15 cellular contexts compared by ENCODE assay signal in the genomic region with DNA sequence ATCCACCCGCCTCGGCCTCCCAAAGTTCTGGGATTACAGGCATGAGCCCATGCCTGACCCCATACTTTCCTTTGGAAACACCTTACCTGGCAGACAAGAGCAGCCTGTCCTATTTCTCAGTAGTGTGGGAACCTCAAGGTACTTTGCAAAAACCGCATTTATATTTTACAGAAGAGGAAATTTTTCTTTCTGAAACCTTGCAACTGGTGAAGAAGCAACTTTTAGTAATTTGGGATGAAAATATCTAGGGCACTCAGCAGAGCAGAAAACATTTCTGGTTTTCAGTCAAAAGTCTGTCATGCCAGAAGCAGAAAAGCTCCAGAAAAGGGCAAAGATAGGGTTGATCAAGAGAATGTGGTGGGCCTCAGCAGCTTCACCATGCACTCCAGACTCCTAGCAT.
"Had no signal": no experiment of that assay in that cellular context is flagged by ENCODE, and none has a peak within 500 bp of the region (broad histone marks: within the 10 kb centered on the region; RNA-seq: fewer than 3 reads in every experiment).

No MANE protein-coding gene starts in this region.

- H3K4me3 Mint-ChIP-seq: activated T-helper 1 cell treated with anti-CD3 and anti-CD28 coated beads, Interleukin-12 subunit alpha, Interleukin-12 subunit beta, Interleukin-2, Interleukin-4 antibody, amounts not matched to agents 30 ng/mL and 10 ng/mL and 1 ng/mL, durations not matched to agents 14 hours and 24 hours and 36 hours; endodermal cell; natural killer cell treated with Interleukin-12 subunit alpha and Interleukin-12 subunit beta and Interleukin-15 and Interleukin-18, amount 100 ng/mL, for 72 hours had no signal

- DNase-seq: activated CD4-positive, alpha-beta T cell treated with anti-CD3 and anti-CD28 coated beads, Interleukin-2, amount 50 U/mL, for 1 hour; activated CD8-positive, alpha-beta memory T cell treated with anti-CD3 and anti-CD28 coated beads for 24 hours; endodermal cell; nucleus accumbens; posterior cingulate gyrus; stimulated activated CD4-positive, alpha-beta T cell treated with anti-CD3 and anti-CD28 coated beads, Interleukin-2, amount 100 ng/mL, for 48 hours; stimulated activated naive CD4-positive, alpha-beta T cell; T-helper 9 cell; transverse colon had no signal

- H3K4me1 ChIP-seq: gastroesophageal sphincter, transverse colon had no signal

- H3K9me3 Mint-ChIP-seq: endodermal cell; natural killer cell treated with Interleukin-12 subunit alpha and Interleukin-12 subunit beta and Interleukin-15 and Interleukin-18, amount 100 ng/mL, for 72 hours had no signal

- H3K27me3 Mint-ChIP-seq: natural killer cell treated with Interleukin-12 subunit alpha and Interleukin-12 subunit beta and Interleukin-15 and Interleukin-18, amount 100 ng/mL, for 72 hours had no signal

- H3K27ac Mint-ChIP-seq: activated T-helper 1 cell treated with anti-CD3 and anti-CD28 coated beads, Interleukin-12 subunit alpha, Interleukin-12 subunit beta, Interleukin-2, Interleukin-4 antibody, amounts not matched to agents 30 ng/mL and 10 ng/mL and 1 ng/mL, durations not matched to agents 14 hours and 24 hours and 36 hours; endodermal cell had no signal

- H3K27me3 ChIP-seq: gastroesophageal sphincter, transverse colon had no signal

- H3K27ac ChIP-seq: gastroesophageal sphincter, transverse colon had no signal

- ATAC-seq: activated CD4-positive, CD25-positive, alpha-beta regulatory T cell treated with anti-CD3 and anti-CD28 coated beads, Interleukin-2, amount 50 U/mL, for 24 hours; gastroesophageal sphincter; left lobe of liver; natural killer cell treated with Interleukin-12 subunit alpha and Interleukin-12 subunit beta and Interleukin-15 and Interleukin-18, amount 100 ng/mL, for 72 hours had no signal

- H3K4me3 ChIP-seq: gastroesophageal sphincter, transverse colon had no signal

- FAIRE-seq: keratinocyte had no signal

- H3K4me1 Mint-ChIP-seq: endodermal cell had no signal
